2 cellular contexts compared by ENCODE assay signal in the genomic region with DNA sequence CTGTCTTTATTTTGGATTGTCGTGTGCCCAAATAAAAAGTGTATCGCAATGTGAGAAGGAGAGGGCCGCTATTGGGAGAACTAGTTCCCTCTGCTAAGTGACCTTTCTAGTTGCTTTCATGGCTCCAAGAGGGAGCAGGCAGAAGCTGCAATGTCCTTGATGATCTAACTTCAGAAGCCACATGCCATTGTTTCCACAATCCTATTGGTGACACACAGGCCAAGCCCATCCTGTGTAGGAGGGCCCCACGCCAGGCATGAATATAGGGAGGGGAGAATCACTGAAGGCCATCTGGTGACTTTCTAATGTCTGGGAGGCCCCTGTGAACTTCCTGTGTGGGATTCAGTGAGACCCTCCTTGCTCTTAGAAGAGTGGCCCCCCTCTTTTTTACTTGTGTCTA.
TF ChIP-seq lines count a peak whose summit lies in the region.

No MANE protein-coding gene starts in this region.

TF ChIP-seq in HepG2, 621 proteins besides CTCF, POLR2A, EP300 and RAD21:
- peak; percentile 23; the same call in 1 of the 2 replicates for TF ChIP-seq SAP130 (CRISPR knock-in tag; IDR thresholded peaks at IDR 0.05; ENCODE audit: low read depth)
- TF ChIP-seq HNRNPLL (IDR thresholded peaks at IDR 0.05; ENCODE audit: low read depth, low read length, poor library complexity, severe bottlenecking): no peak
- TF ChIP-seq ZNF337 (CRISPR knock-in tag; IDR thresholded peaks at IDR 0.05; ENCODE audit: borderline replicate concordance, low read depth): no peak
- TF ChIP-seq, protein P1, sequence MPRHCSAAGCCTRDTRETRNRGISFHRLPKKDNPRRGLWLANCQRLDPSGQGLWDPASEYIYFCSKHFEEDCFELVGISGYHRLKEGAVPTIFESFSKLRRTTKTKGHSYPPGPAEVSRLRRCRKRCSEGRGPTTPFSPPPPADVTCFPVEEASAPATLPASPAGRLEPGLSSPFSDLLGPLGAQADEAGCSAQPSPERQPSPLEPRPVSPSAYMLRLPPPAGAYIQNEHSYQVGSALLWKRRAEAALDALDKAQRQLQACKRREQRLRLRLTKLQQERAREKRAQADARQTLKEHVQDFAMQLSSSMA (CRISPR knock-in tag; IDR thresholded peaks at IDR 0.05): no peak
- TF ChIP-seq HDAC1 (CRISPR knock-in tag; IDR thresholded peaks at IDR 0.05): no peak
- no peak for TF ChIP-seq ZSCAN9 (CRISPR knock-in tag; IDR thresholded peaks at IDR 0.05; ENCODE audit: borderline replicate concordance)
- TF ChIP-seq, protein P2, sequence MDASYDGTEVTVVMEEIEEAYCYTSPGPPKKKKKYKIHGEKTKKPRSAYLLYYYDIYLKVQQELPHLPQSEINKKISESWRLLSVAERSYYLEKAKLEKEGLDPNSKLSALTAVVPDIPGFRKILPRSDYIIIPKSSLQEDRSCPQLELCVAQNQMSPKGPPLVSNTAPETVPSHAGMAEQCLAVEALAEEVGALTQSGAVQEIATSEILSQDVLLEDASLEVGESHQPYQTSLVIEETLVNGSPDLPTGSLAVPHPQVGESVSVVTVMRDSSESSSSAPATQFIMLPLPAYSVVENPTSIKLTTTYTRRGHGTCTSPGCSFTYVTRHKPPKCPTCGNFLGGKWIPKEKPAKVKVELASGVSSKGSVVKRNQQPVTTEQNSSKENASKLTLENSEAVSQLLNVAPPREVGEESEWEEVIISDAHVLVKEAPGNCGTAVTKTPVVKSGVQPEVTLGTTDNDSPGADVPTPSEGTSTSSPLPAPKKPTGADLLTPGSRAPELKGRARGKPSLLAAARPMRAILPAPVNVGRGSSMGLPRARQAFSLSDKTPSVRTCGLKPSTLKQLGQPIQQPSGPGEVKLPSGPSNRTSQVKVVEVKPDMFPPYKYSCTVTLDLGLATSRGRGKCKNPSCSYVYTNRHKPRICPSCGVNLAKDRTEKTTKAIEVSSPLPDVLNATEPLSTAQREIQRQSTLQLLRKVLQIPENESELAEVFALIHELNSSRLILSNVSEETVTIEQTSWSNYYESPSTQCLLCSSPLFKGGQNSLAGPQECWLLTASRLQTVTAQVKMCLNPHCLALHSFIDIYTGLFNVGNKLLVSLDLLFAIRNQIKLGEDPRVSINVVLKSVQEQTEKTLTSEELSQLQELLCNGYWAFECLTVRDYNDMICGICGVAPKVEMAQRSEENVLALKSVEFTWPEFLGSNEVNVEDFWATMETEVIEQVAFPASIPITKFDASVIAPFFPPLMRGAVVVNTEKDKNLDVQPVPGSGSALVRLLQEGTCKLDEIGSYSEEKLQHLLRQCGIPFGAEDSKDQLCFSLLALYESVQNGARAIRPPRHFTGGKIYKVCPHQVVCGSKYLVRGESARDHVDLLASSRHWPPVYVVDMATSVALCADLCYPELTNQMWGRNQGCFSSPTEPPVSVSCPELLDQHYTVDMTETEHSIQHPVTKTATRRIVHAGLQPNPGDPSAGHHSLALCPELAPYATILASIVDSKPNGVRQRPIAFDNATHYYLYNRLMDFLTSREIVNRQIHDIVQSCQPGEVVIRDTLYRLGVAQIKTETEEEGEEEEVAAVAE (CRISPR knock-in tag; IDR thresholded peaks at IDR 0.05; ENCODE audit: borderline replicate concordance): peak; percentile 54; the same call in 1 of the 2 replicates
- TF ChIP-seq ZNF10 (CRISPR knock-in tag; IDR thresholded peaks at IDR 0.05; ENCODE audit: borderline replicate concordance, low read depth): no peak

TF ChIP-seq in WTC11, 78 proteins besides CTCF, POLR2A, EP300 and RAD21:
- TF ChIP-seq GABPB1 (CRISPR knock-in tag; IDR thresholded peaks at IDR 0.05): no peak
- no peak for TF ChIP-seq ZNF138 (CRISPR knock-in tag; conservative IDR thresholded peaks at IDR 0.05)
- TF ChIP-seq CREB1 (CRISPR knock-in tag; IDR thresholded peaks at IDR 0.05): no peak
